Comparison of ENCODE assay signal across 1 cellular context in the genomic region with DNA sequence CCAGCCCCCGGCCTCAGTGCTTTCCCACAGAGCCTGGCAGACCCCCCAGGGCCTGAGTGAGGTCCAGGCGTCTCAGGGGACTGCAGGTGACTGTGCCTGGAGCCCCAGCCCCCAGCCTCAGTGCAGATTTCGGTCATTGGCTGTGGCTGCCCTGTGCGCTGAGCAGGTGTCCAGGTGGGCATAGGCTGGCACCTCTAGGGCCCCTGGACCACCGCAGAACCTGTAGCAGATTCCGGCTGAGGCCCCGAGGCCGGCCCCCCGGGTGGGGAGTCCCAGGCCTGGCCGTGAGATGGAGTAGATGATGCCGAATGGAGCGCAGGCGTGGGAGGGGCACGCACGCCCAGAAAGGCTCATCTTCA.
TF ChIP-seq lines count a peak whose summit lies in the region.

No MANE protein-coding gene starts in this region.

TF ChIP-seq in HCT116, 20 proteins besides CTCF, POLR2A, EP300 and RAD21:
- no peak for TF ChIP-seq ZFX (IDR thresholded peaks at IDR 0.05)
- TF ChIP-seq, protein P1, sequence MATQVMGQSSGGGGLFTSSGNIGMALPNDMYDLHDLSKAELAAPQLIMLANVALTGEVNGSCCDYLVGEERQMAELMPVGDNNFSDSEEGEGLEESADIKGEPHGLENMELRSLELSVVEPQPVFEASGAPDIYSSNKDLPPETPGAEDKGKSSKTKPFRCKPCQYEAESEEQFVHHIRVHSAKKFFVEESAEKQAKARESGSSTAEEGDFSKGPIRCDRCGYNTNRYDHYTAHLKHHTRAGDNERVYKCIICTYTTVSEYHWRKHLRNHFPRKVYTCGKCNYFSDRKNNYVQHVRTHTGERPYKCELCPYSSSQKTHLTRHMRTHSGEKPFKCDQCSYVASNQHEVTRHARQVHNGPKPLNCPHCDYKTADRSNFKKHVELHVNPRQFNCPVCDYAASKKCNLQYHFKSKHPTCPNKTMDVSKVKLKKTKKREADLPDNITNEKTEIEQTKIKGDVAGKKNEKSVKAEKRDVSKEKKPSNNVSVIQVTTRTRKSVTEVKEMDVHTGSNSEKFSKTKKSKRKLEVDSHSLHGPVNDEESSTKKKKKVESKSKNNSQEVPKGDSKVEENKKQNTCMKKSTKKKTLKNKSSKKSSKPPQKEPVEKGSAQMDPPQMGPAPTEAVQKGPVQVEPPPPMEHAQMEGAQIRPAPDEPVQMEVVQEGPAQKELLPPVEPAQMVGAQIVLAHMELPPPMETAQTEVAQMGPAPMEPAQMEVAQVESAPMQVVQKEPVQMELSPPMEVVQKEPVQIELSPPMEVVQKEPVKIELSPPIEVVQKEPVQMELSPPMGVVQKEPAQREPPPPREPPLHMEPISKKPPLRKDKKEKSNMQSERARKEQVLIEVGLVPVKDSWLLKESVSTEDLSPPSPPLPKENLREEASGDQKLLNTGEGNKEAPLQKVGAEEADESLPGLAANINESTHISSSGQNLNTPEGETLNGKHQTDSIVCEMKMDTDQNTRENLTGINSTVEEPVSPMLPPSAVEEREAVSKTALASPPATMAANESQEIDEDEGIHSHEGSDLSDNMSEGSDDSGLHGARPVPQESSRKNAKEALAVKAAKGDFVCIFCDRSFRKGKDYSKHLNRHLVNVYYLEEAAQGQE (IDR thresholded peaks at IDR 0.05; ENCODE audit: low read depth): no peak
TF ChIP-seq in HCT116: peak in this region for 0.
